Comparison of ENCODE assay signal across 1 cellular context in the genomic region with DNA sequence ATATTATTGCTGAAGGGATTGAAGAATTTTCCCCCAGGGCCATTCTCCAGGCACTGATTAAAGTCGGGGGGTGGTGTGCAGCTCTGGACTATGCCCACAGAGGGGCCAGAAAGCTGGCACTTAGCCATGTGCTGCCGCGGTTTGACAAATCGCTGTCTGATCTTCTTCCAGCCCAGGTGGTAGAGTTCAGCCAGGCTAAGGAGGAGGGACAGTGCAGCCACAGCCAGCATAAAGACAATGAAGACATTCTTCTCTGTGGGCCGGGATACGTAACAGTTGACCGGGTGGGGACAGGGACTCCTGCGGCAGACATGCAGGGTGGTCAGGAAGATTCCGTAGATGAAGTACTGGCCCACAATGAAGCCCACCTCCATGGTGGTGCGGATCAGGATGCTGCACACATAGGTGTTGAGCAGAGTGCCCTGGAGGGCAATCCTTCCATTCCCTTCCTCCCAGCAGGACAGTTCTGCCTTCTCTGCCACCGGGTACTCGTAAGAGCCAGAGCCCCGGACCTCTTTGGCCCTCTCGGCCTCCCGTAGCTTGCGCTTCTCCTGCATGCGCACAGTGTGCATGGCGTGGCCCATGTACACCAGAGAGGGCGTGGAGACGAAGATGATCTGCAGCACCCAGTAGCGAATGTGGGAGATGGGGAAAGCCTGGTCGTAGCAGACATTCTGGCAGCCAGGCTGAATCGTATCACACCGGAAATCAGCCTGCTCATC.
TF ChIP-seq lines count a peak whose summit lies in the region.

No MANE protein-coding gene starts in this region.

TF ChIP-seq in K562, 482 proteins besides CTCF, POLR2A, EP300 and RAD21:
- TF ChIP-seq, protein P1, sequence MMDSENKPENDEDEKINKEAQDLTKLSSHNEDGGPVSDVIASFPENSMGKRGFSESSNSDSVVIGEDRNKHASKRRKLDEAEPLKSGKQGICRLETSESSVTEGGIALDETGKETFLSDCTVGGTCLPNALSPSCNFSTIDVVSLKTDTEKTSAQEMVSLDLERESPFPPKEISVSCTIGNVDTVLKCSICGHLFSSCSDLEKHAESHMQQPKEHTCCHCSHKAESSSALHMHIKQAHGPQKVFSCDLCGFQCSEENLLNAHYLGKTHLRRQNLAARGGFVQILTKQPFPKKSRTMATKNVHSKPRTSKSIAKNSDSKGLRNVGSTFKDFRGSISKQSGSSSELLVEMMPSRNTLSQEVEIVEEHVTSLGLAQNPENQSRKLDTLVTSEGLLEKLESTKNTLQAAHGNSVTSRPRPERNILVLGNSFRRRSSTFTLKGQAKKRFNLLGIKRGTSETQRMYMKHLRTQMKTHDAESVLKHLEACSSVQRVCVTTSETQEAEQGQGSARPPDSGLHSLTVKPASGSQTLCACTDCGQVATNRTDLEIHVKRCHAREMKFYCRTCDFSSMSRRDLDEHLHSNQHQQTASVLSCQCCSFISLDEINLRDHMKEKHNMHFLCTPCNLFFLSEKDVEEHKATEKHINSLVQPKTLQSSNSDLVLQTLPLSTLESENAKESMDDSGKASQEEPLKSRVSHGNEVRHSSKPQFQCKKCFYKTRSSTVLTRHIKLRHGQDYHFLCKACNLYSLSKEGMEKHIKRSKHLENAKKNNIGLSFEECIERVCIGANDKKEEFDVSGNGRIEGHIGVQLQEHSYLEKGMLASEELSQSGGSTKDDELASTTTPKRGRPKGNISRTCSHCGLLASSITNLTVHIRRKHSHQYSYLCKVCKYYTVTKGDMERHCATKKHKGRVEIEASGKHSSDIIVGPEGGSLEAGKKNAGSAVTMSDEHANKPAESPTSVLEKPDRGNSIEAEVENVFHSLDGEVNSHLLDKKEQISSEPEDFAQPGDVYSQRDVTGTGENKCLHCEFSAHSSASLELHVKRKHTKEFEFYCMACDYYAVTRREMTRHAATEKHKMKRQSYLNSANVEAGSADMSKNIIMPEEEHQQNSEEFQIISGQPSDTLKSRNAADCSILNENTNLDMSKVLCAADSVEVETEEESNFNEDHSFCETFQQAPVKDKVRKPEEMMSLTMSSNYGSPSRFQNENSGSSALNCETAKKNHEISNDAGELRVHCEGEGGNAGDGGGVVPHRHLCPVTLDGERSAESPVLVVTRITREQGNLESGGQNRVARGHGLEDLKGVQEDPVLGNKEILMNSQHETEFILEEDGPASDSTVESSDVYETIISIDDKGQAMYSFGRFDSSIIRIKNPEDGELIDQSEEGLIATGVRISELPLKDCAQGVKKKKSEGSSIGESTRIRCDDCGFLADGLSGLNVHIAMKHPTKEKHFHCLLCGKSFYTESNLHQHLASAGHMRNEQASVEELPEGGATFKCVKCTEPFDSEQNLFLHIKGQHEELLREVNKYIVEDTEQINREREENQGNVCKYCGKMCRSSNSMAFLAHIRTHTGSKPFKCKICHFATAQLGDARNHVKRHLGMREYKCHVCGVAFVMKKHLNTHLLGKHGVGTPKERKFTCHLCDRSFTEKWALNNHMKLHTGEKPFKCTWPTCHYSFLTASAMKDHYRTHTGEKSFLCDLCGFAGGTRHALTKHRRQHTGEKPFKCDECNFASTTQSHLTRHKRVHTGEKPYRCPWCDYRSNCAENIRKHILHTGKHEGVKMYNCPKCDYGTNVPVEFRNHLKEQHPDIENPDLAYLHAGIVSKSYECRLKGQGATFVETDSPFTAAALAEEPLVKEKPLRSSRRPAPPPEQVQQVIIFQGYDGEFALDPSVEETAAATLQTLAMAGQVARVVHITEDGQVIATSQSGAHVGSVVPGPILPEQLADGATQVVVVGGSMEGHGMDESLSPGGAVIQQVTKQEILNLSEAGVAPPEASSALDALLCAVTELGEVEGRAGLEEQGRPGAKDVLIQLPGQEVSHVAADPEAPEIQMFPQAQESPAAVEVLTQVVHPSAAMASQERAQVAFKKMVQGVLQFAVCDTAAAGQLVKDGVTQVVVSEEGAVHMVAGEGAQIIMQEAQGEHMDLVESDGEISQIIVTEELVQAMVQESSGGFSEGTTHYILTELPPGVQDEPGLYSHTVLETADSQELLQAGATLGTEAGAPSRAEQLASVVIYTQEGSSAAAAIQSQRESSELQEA (IDR thresholded peaks at IDR 0.05; ENCODE audit: low read depth), result peak; percentile 80
- TF ChIP-seq CHD2 (IDR thresholded peaks at IDR 0.05; ENCODE audit: low read depth, low read length), result no peak
